23 cellular contexts compared by ENCODE assay signal in the genomic region with DNA sequence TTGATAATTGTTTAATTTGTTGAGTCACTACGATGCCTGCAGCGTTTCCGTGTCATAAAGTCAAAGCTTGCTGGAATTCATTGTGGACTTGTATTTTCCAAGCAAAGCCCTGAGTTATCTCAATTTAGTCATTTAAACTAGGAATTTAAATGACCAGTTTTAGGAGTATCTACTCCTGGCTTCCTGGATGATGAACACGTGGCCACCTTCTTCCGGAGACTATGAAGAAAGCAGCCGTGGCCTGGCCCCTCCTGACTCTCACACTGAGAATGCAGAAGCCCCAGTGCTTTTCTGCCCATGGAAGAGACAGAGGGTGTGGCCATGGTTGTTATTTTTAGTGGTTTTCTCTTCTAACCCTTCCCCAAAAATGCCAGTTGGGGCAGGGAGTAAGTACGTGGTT.
DNase-seq lines count a peak whose midpoint lies in the region; ATAC-seq and TF ChIP-seq lines count a peak whose summit lies in the region.
"Had no signal": no experiment of that assay in that cellular context is flagged by ENCODE, and none has a peak within 500 bp of the region (broad histone marks: within the 10 kb centered on the region; RNA-seq: fewer than 3 reads in every experiment).

No MANE protein-coding gene starts in this region.

- CTCF ChIA-PET in CD4-positive, alpha-beta T cell (lab: Charles Lee) = no interaction called here
- CTCF ChIA-PET in naive thymus-derived CD4-positive, alpha-beta T cell (lab: Charles Lee) = interaction anchor here (0.6 to 1.6 kb wide), 2 partner anchors 35 to 337 kb away, joined by 3 to 8 read pairs; no protein-coding TSS in a partner anchor

- H3K4me1 ChIP-seq in DND-41 (ENCODE audit: insufficient read depth, low read length) = peaks cover 37% of the 10 kb centered on the region
- H3K4me1 ChIP-seq in naive thymus-derived CD4-positive, alpha-beta T cell (ENCODE audit: control insufficient read depth in 2 of 2, insufficient read depth in 2 of 2, low read length in 2 of 2) = peaks cover 36 to 40% of the 10 kb centered on the region in 2 donors
- peaks cover 0 to 13% (median 4%) of the 10 kb centered on the region in 3 donors for H3K4me1 ChIP-seq in esophagus squamous epithelium
- H3K4me1 ChIP-seq: HAP-1, Peyer's patch had no signal

- H3K27ac ChIP-seq in CD4-positive, alpha-beta T cell (ENCODE audit: low read depth, low read length) = no peak overlapping the region
- H3K27ac ChIP-seq in DND-41 (ENCODE audit: low read length) (peak overlapping the region; percentile 51; the same call in 1 of the 2 replicates), esophagus squamous epithelium (no peak overlapping the region)
- no peak overlapping the region for H3K27ac ChIP-seq in naive thymus-derived CD4-positive, alpha-beta T cell (ENCODE audit: low read depth, low read length)
- H3K27ac ChIP-seq: Peyer's patch had no signal

- POLR2A ChIA-PET in CD4-positive, alpha-beta T cell (lab: Charles Lee) = interaction anchor here (1.6 to 2.8 kb wide), 3 partner anchors 18 to 89 kb away, joined by 6 to 12 read pairs (median 10); no protein-coding TSS in a partner anchor
- POLR2A ChIA-PET in naive thymus-derived CD4-positive, alpha-beta T cell (lab: Charles Lee) = interaction anchor here (0.5 to 0.7 kb wide), 2 partner anchors 82 to 190 kb away, joined by 3 read pairs; no protein-coding TSS in a partner anchor

- H3K9me3 Mint-ChIP-seq in CD4-positive, alpha-beta T cell = peaks cover 4% of the 10 kb centered on the region
- H3K9me3 Mint-ChIP-seq in naive thymus-derived CD4-positive, alpha-beta T cell = peaks cover 0 to 11% (median 2%) of the 10 kb centered on the region in 11 donors

- H3K4me1 Mint-ChIP-seq in CD4-positive, alpha-beta T cell (ENCODE audit: low read depth) = peaks cover 69% of the 10 kb centered on the region
- peaks cover 35 to 83% (median 59%) of the 10 kb centered on the region in 7 donors for H3K4me1 Mint-ChIP-seq in naive thymus-derived CD4-positive, alpha-beta T cell

- in situ Hi-C loops in G401 (cut with HindIII; ENCODE audit: low sequenced_read_pairs) = no loop called here

- WGBS in esophagus squamous epithelium, 2 donors = 75 to 79% methylated on average over 7 of the region's 7 CpGs

- no peaks in the 10 kb centered on the region for H3K27me3 Mint-ChIP-seq in CD4-positive, alpha-beta T cell
- H3K27me3 Mint-ChIP-seq in naive thymus-derived CD4-positive, alpha-beta T cell = peaks cover 0 to 2% (median 0%) of the 10 kb centered on the region in 5 donors

- no peaks in the 10 kb centered on the region for H3K79me2 ChIP-seq in DND-41 (ENCODE audit: insufficient read depth, low read length)

- H3K27ac Mint-ChIP-seq in CD4-positive, alpha-beta T cell = peak overlapping the region; percentile 78
- peak overlapping the region; percentile 9 to 96 (median 91) for H3K27ac Mint-ChIP-seq in naive thymus-derived CD4-positive, alpha-beta T cell
- H3K27ac Mint-ChIP-seq: HFFc6 had no signal

- H3K4me3 ChIP-seq in DND-41 (ENCODE audit: low read depth in 1 of 2, low read length in 2 of 2) (no peak overlapping the region), esophagus squamous epithelium (no peak overlapping the region)
- H3K4me3 ChIP-seq in naive thymus-derived CD4-positive, alpha-beta T cell (ENCODE audit: low read length) = peak overlapping the region; percentile 1
- H3K4me3 ChIP-seq: HAP-1, MG63, Peyer's patch had no signal

- H3K27me3 ChIP-seq in CD4-positive, alpha-beta T cell (ENCODE audit: control insufficient read depth, insufficient read depth, low read length) = no peaks in the 10 kb centered on the region
- H3K27me3 ChIP-seq in DND-41 (ENCODE audit: insufficient read depth, low read length, poor library complexity) = no peaks in the 10 kb centered on the region
- no peaks in the 10 kb centered on the region for H3K27me3 ChIP-seq in naive thymus-derived CD4-positive, alpha-beta T cell (ENCODE audit: control insufficient read depth in 2 of 2, insufficient read depth in 2 of 2, low read length in 2 of 2)
- H3K27me3 ChIP-seq in esophagus squamous epithelium = no peaks in the 10 kb centered on the region
- H3K27me3 ChIP-seq: MG63, Peyer's patch had no signal

- H3K4me3 Mint-ChIP-seq in CD4-positive, alpha-beta T cell = no peak overlapping the region
- H3K4me3 Mint-ChIP-seq in naive thymus-derived CD4-positive, alpha-beta T cell = peak overlapping the region in 4 of 10 donors; percentile 26 to 77 (median 63)
- H3K4me3 Mint-ChIP-seq: CD14-positive monocyte, HFFc6 had no signal

- H4K20me1 ChIP-seq in DND-41 (ENCODE audit: insufficient read depth, low read length) = no peaks in the 10 kb centered on the region

- H3K36me3 ChIP-seq in DND-41 (ENCODE audit: insufficient read depth, low read length) (no peaks in the 10 kb centered on the region), esophagus squamous epithelium (no peaks in the 10 kb centered on the region)
- H3K36me3 ChIP-seq in naive thymus-derived CD4-positive, alpha-beta T cell (ENCODE audit: control insufficient read depth in 2 of 3, insufficient read depth in 3 of 3, low read length in 3 of 3) = no peaks in the 10 kb centered on the region
- H3K36me3 ChIP-seq: HAP-1, MG63, Peyer's patch had no signal

- intact Hi-C loops in CD4-positive, alpha-beta T cell (cut with DNase I, micrococcal nuclease) = loop anchor here in 1 of 2 experiments (5.0 kb wide), 2 partner anchors 91 to 241 kb away; no protein-coding TSS in a partner anchor
- intact Hi-C loops in naive thymus-derived CD4-positive, alpha-beta T cell (cut with micrococcal nuclease) = loop anchor here (2.0 to 10.0 kb wide), 7 partner anchors 13 to 907 kb away; a partner anchor contains a TSS
- intact Hi-C loops in esophagus squamous epithelium (cut with DNase I) = no loop called here

- H3K9me3 ChIP-seq in CD4-positive, alpha-beta T cell (ENCODE audit: control insufficient read depth, low read length) = no peaks in the 10 kb centered on the region
- H3K9me3 ChIP-seq in DND-41 (ENCODE audit: insufficient read depth, low read length, severe bottlenecking) = peaks cover 11% of the 10 kb centered on the region
- H3K9me3 ChIP-seq in naive thymus-derived CD4-positive, alpha-beta T cell (ENCODE audit: control insufficient read depth in 2 of 3, low read length in 3 of 3) = peaks cover 0 to 4% (median 0%) of the 10 kb centered on the region in 3 experiments
- peaks cover 0 to 8% (median 0%) of the 10 kb centered on the region in 3 donors for H3K9me3 ChIP-seq in esophagus squamous epithelium
- H3K9me3 ChIP-seq: HAP-1, MG63, Peyer's patch, SK-N-SH had no signal

- no peak overlapping the region for H2AFZ ChIP-seq in DND-41 (ENCODE audit: low read depth, low read length)

- no peak for ATAC-seq in CD4-positive, alpha-beta T cell (ENCODE audit: poor library complexity)
- ATAC-seq in DND-41 (ENCODE audit: insufficient read depth, low read depth) = no peak
- ATAC-seq in naive thymus-derived CD4-positive, alpha-beta T cell = no peak
- ATAC-seq in GM18858 (IDR thresholded peaks at IDR 0.05; ENCODE audit: unreplicated experiment) = no peak

- H3K36me3 Mint-ChIP-seq in CD4-positive, alpha-beta T cell (ENCODE audit: low read depth) = no peaks in the 10 kb centered on the region
- H3K36me3 Mint-ChIP-seq in naive thymus-derived CD4-positive, alpha-beta T cell = peaks cover 0 to 19% (median 0%) of the 10 kb centered on the region in 5 donors
- H3K36me3 Mint-ChIP-seq: CD14-positive monocyte had no signal

- no peak overlapping the region for H3K4me2 ChIP-seq in DND-41 (ENCODE audit: insufficient read depth, low read length)
- H3K4me2 ChIP-seq: SK-N-SH had no signal

- no peak for TF ChIP-seq POLR2A in esophagus squamous epithelium (IDR thresholded peaks at IDR 0.05)

- TF ChIP-seq CTCF in CD4-positive, alpha-beta T cell (IDR thresholded peaks at IDR 0.05) = no peak
- TF ChIP-seq CTCF in DND-41 (IDR thresholded peaks at IDR 0.05; ENCODE audit: borderline replicate concordance, extremely low read depth, low read length, poor library complexity, severe bottlenecking) (no peak), esophagus squamous epithelium (IDR thresholded peaks at IDR 0.05) (no peak)

- no peak for DNase-seq in CD4-positive, alpha-beta T cell
- DNase-seq in DND-41 (no peak), RPMI7951 (ENCODE audit: low read depth) (peak; percentile 28), esophagus squamous epithelium (lab: John Stamatoyannopoulos, UW) (no peak), G401 (ENCODE audit: low spot score) (no peak)
- DNase-seq in naive thymus-derived CD4-positive, alpha-beta T cell = no peak
- DNase-seq: EL; GF-D8; HFFc6; KBM-7; MG63; NCI-H1105 treated with DMSO at 0.1 percent for 48 hours; NCI-H2029; NCI-H446 treated with DMSO at 0.1 percent for 48 hours; NCI-H526; NCI-H82; NK-92 treated with Interleukin-12 subunit alpha and Interleukin-12 subunit beta, amount 100 ng/mL, for 24 hours; Peyer's patch; SK-N-SH; SW 1271 had no signal

- H3K9ac ChIP-seq in DND-41 (ENCODE audit: low read depth, low read length) = no peak overlapping the region
- H3K9ac ChIP-seq: SK-N-SH had no signal
